In genomic region chr9:38319496-38320173, GRCh38 we compare ENCODE assay signal across 14 cellular contexts.
A peak's percentile ranks its signal among the peaks of the same experiment; 100 is the strongest.
DNase-seq lines count a peak whose midpoint lies in the region; ATAC-seq, FAIRE-seq and TF ChIP-seq lines count a peak whose summit lies in the region.
"Had no signal": no experiment of that assay in that cellular context is flagged by ENCODE, and none has a peak within 500 bp of the region (broad histone marks: within the 10 kb centered on the region; RNA-seq: fewer than 3 reads in every experiment).

No MANE protein-coding gene starts in this region.

- BruUV-seq in PC-9 (replicated peaks; lab: Mats Ljungman, UMichigan) = no TSS peak

- no peaks in the 10 kb centered on the region for H4K20me1 ChIP-seq in PC-9 (ENCODE audit: insufficient read depth)

- H3K36me3 Mint-ChIP-seq in HFFc6 (ENCODE audit: low read depth) = no peaks in the 10 kb centered on the region
- no peaks in the 10 kb centered on the region for H3K36me3 Mint-ChIP-seq in CD8-positive, alpha-beta T cell
- H3K36me3 Mint-ChIP-seq: CD14-positive monocyte had no signal

- no peaks in the 10 kb centered on the region for H3K9me3 Mint-ChIP-seq in HFFc6
- no peaks in the 10 kb centered on the region for H3K9me3 Mint-ChIP-seq in CD8-positive, alpha-beta T cell

- peaks cover 12% of the 10 kb centered on the region for H3K4me1 Mint-ChIP-seq in HFFc6 (ENCODE audit: low read depth)
- H3K4me1 Mint-ChIP-seq in CD8-positive, alpha-beta T cell (ENCODE audit: low read depth) = no peaks in the 10 kb centered on the region
- H3K4me1 Mint-ChIP-seq: CD14-positive monocyte had no signal

- H3K27ac ChIP-seq in left lung (no peak overlapping the region), thyroid gland (peak overlapping the region; percentile 12 to 25 (median 21)), PC-9 (no peak overlapping the region)
- no peak overlapping the region for H3K27ac ChIP-seq in CD8-positive, alpha-beta T cell (ENCODE audit: low read depth, low read length)

- intact Hi-C loops in left lung (cut with DNase I) (no loop called here), thyroid gland (cut with DNase I) (no loop called here), PC-9 (cut with micrococcal nuclease; ENCODE audit: unreplicated experiment) (no loop called here)
- intact Hi-C loops in CD8-positive, alpha-beta T cell (cut with DNase I, micrococcal nuclease) = no loop called here

- peaks cover 25% of the 10 kb centered on the region for H3K27me3 Mint-ChIP-seq in HFFc6 (ENCODE audit: insufficient read depth)
- peaks cover 9% of the 10 kb centered on the region for H3K27me3 Mint-ChIP-seq in CD8-positive, alpha-beta T cell (ENCODE audit: low read depth)

- H3K79me2 ChIP-seq in PC-9 (ENCODE audit: low read depth) = no peaks in the 10 kb centered on the region

- no peak overlapping the region for H2AFZ ChIP-seq in PC-9

- peaks cover 2% of the 10 kb centered on the region for H3K27me3 ChIP-seq in bronchial epithelial cell (ENCODE audit: control insufficient read depth, insufficient read depth, low read length)
- H3K27me3 ChIP-seq in left lung = no peaks in the 10 kb centered on the region
- H3K27me3 ChIP-seq in thyroid gland = no peaks in the 10 kb centered on the region
- no peaks in the 10 kb centered on the region for H3K27me3 ChIP-seq in CD8-positive, alpha-beta T cell (ENCODE audit: insufficient read depth, low read length)
- no peaks in the 10 kb centered on the region for H3K27me3 ChIP-seq in PC-9 (ENCODE audit: insufficient read depth, low read depth)

- 43 to 49% methylated on average over 5 of the region's 5 CpGs for WGBS in thyroid gland, 2 donors

- H3K9me3 ChIP-seq in left lung (no peaks in the 10 kb centered on the region), thyroid gland (no peaks in the 10 kb centered on the region), PC-9 (ENCODE audit: insufficient read depth, low read depth) (no peaks in the 10 kb centered on the region)
- no peaks in the 10 kb centered on the region for H3K9me3 ChIP-seq in CD8-positive, alpha-beta T cell (ENCODE audit: low read length)

- CTCF ChIA-PET in CD8-positive, alpha-beta T cell (lab: Charles Lee) = no interaction called here
- CTCF ChIA-PET in PC-9 (lab: Charles Lee) = no interaction called here

- H3K27ac Mint-ChIP-seq in HFFc6 = no peak overlapping the region
- no peak overlapping the region for H3K27ac Mint-ChIP-seq in CD8-positive, alpha-beta T cell
- H3K27ac Mint-ChIP-seq: CD14-positive monocyte had no signal

- H3K4me2 ChIP-seq in PC-9 = no peak overlapping the region

- no peaks in the 10 kb centered on the region for H3K36me3 ChIP-seq in bronchial epithelial cell (ENCODE audit: control insufficient read depth, insufficient read depth, low read length)
- H3K36me3 ChIP-seq in left lung = no peaks in the 10 kb centered on the region
- H3K36me3 ChIP-seq in thyroid gland = no peaks in the 10 kb centered on the region
- no peaks in the 10 kb centered on the region for H3K36me3 ChIP-seq in CD8-positive, alpha-beta T cell (ENCODE audit: insufficient read depth, low read length)
- H3K36me3 ChIP-seq in PC-9 (ENCODE audit: low read depth) = no peaks in the 10 kb centered on the region

- H3F3A ChIP-seq in PC-9 (ENCODE audit: insufficient read depth, low read depth) = no peaks in the 10 kb centered on the region

- H3K4me3 ChIP-seq in bronchial epithelial cell (ENCODE audit: low read depth, low read length) (no peak overlapping the region), left lung (no peak overlapping the region), thyroid gland (replicated peaks in 1 of 3) (no peak overlapping the region), PC-9 (no peak overlapping the region)
- H3K4me3 ChIP-seq in CD8-positive, alpha-beta T cell (ENCODE audit: low read depth, low read length) = no peak overlapping the region

- POLR2A ChIA-PET in CD8-positive, alpha-beta T cell (lab: Charles Lee) = no interaction called here
- POLR2A ChIA-PET in PC-9 (lab: Charles Lee; ENCODE audit: unreplicated experiment) = no interaction called here

- no peak for FAIRE-seq in bronchial epithelial cell (lab: Jason Lieb, UNC)
- FAIRE-seq: colon had no signal

- ATAC-seq in left lung (peak; percentile 62), GM19395 (IDR thresholded peaks at IDR 0.05; ENCODE audit: unreplicated experiment) (no peak)
- no peak for ATAC-seq in CD8-positive, alpha-beta T cell

- TF ChIP-seq CTCF in HFFc6 (IDR thresholded peaks at IDR 0.05) = no peak
- no peak for TF ChIP-seq CTCF in bronchial epithelial cell (IDR thresholded peaks at IDR 0.05; ENCODE audit: insufficient read depth, low read length, severe bottlenecking)
- TF ChIP-seq CTCF in left lung (IDR thresholded peaks at IDR 0.05) = no peak
- TF ChIP-seq CTCF in thyroid gland (IDR thresholded peaks at IDR 0.05) = no peak
- TF ChIP-seq CTCF in CD8-positive, alpha-beta T cell (IDR thresholded peaks at IDR 0.05) = no peak
- TF ChIP-seq CTCF in PC-9 (conservative IDR thresholded peaks at IDR 0.05) = no peak

- TF ChIP-seq POLR2A in thyroid gland (IDR thresholded peaks at IDR 0.05) = no peak

- H3K4me3 Mint-ChIP-seq in HFFc6 = peak overlapping the region; percentile 83; the same call in 1 of the 2 replicates
- H3K4me3 Mint-ChIP-seq in CD8-positive, alpha-beta T cell = no peak overlapping the region
- H3K4me3 Mint-ChIP-seq: CD14-positive monocyte had no signal

- H3K4me1 ChIP-seq in left lung (peaks cover 0 to 6% of the 10 kb centered on the region in 2 donors), thyroid gland (peaks cover 0 to 14% of the 10 kb centered on the region in 2 donors), PC-9 (replicated peaks; ENCODE audit: insufficient read depth) (no peaks in the 10 kb centered on the region)
- no peaks in the 10 kb centered on the region for H3K4me1 ChIP-seq in CD8-positive, alpha-beta T cell (ENCODE audit: insufficient read depth, low read length)

- no peaks in the 10 kb centered on the region for H3K9me2 ChIP-seq in PC-9 (ENCODE audit: insufficient read depth)

- DNase-seq in HFFc6 (no peak), bronchial epithelial cell (ENCODE audit: low read depth) (peak; percentile 44), left lung (no peak), thyroid gland (no peak), NCI-H510A (lab: John Stamatoyannopoulos, UW) (no peak), PC-9 (no peak)
- no peak for DNase-seq in CD8-positive, alpha-beta T cell
- DNase-seq: activated CD8-positive, alpha-beta memory T cell treated with anti-CD3 and anti-CD28 coated beads, Interleukin-2, amount 50 U/mL, for 48 hours; GDM1; NCI-H2107; stimulated activated CD4-positive, alpha-beta T cell treated with anti-CD3 and anti-CD28 coated beads, Interleukin-2, amount 100 ng/mL, for 48 hours had no signal

Comparison
In these comparisons a context has a peak if more than half of its experiments do, and no peak if none do; other contexts are left out.
1. H3K27ac ChIP-seq: peak in thyroid gland (3 of 3); none in left lung (0 of 2), CD8-positive, alpha-beta T cell (single experiment) and PC-9 (single experiment).